ENCODE assay signal across 1 cellular context in the genomic region with DNA sequence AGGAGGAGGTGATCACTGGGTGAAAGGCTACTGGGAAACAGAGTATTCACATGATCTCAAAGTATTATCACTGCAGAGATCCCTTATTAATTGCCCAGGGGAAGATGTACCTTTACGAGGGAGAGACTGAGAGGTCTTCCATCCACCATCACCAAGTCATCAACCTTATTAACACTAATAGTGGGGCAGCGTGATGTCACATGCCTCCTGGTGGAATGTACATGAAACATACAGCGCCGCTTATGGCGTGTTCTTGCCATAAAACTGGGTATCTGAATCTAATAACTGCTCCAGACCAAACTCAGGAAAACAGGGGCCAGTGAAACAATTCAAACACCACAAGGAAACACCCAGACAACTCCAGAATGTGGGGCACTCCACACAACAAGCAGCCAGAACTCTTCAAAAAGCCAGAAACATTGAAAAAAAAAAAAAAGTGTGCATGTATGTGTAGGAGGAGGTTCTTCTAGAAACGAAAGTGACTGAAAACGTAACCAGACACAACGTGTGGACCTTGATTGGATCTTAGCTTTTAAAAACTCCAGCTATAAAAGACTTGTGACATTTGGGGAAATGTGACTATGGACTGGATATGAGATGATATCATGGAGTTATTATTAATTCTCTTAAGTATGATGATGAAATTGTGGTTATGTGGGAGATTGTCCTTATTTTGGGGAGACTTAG.
TF ChIP-seq lines count a peak whose summit lies in the region.

No MANE protein-coding gene starts in this region.

TF ChIP-seq in SK-N-SH, 30 proteins besides CTCF, POLR2A, EP300 and RAD21 (continued from another document):
- TF ChIP-seq FOXM1 (IDR thresholded peaks at IDR 0.05; ENCODE audit: low read depth) (no peak), RXRA (IDR thresholded peaks at IDR 0.05; ENCODE audit: borderline replicate concordance, low read depth) (no peak), CHD2 (IDR thresholded peaks at IDR 0.05; ENCODE audit: low read length, partially characterized antibody) (no peak), TEAD4 (IDR thresholded peaks at IDR 0.05; ENCODE audit: borderline replicate concordance, insufficient read depth) (no peak), SMC3 (IDR thresholded peaks at IDR 0.05; ENCODE audit: low read depth, low read length) (no peak)
- TF ChIP-seq, protein P1, sequence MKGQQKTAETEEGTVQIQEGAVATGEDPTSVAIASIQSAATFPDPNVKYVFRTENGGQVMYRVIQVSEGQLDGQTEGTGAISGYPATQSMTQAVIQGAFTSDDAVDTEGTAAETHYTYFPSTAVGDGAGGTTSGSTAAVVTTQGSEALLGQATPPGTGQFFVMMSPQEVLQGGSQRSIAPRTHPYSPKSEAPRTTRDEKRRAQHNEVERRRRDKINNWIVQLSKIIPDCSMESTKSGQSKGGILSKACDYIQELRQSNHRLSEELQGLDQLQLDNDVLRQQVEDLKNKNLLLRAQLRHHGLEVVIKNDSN (IDR thresholded peaks at IDR 0.05; ENCODE audit: borderline replicate concordance, low read depth) = no peak
